In genomic region chr12:1630081-1630826, GRCh38 we compare ENCODE assay signal across 8 cellular contexts. TPM values are rescaled to one million over a fixed set of nuclear protein-coding genes. Genes with fewer than 3 reads are reported as not detected.
A peak's percentile ranks its signal among the peaks of the same experiment; 100 is the strongest.
DNase-seq lines count a peak whose midpoint lies in the region; ATAC-seq, FAIRE-seq and TF ChIP-seq lines count a peak whose summit lies in the region.

No MANE protein-coding gene starts in this region.

- CTCF ChIA-PET in A673 (lab: Charles Lee) = interaction anchor here (0.6 to 1.1 kb wide), 2 partner anchors 19 to 23 kb away, joined by 3 to 5 read pairs; no protein-coding TSS in a partner anchor
- CTCF ChIA-PET in HepG2 (lab: Yijun Ruan, JAX; ENCODE audit: low intra/inter-chr PET ratio, low total read pairs) = no interaction called here

- H3K27ac ChIP-seq in A673 (ENCODE audit: low read depth, low read length, poor library complexity, severe bottlenecking) (no peak overlapping the region), HepG2 (ENCODE audit: extremely low read length, insufficient read depth, low read length) (no peak overlapping the region)

- H3K4me1 ChIP-seq in A673 (ENCODE audit: insufficient read depth, low read length, poor library complexity, severe bottlenecking) = peaks cover 6% of the 10 kb centered on the region
- H3K4me1 ChIP-seq in HepG2 (ENCODE audit: insufficient read depth, low read length) = peaks cover 40% of the 10 kb centered on the region

- H3K27ac Mint-ChIP-seq in central memory CD8-positive, alpha-beta T cell (ENCODE audit: low read depth) = no peak overlapping the region

- H3K4me3 Mint-ChIP-seq in central memory CD8-positive, alpha-beta T cell = peak overlapping the region; percentile 63

- in situ Hi-C loops in HepG2 (cut with HindIII; ENCODE audit: extremely low pct_ligation_motif_present, low pct_unique_long_range_greater_than_20kb) = no loop called here

- no peak for TF ChIP-seq EP300 in HepG2 (IDR thresholded peaks at IDR 0.05; ENCODE audit: low read depth in 2 of 2, low read length in 2 of 2)
- no peak for TF ChIP-seq EP300 in HepG2 (CRISPR knock-in tag; IDR thresholded peaks at IDR 0.05; ENCODE audit: borderline replicate concordance)

- POLR2A ChIA-PET in A673 (lab: Charles Lee; ENCODE audit: low non-redundant PET) = interaction anchor here (0.8 kb wide), 1 partner anchor 10 kb away, joined by 3 read pairs; no protein-coding TSS in a partner anchor
- POLR2A ChIA-PET in HepG2 (lab: Yijun Ruan, JAX) = no interaction called here

- H3K36me3 ChIP-seq in A673 (ENCODE audit: insufficient read depth, low read length, poor library complexity, severe bottlenecking) = no peaks in the 10 kb centered on the region
- H3K36me3 ChIP-seq in HepG2 (replicated peaks in 1 of 2; ENCODE audit: control insufficient read depth in 1 of 2, insufficient read depth in 2 of 2, low read length in 2 of 2) = no peaks in the 10 kb centered on the region

- 66% methylated on average over 16 of the region's 60 CpGs for WGBS in HepG2 (ENCODE audit: low lambda C conversion rate)

- H2AFZ ChIP-seq in HepG2 (ENCODE audit: low read length) = no peak overlapping the region

- peak; percentile 50 for ATAC-seq in central memory CD8-positive, alpha-beta T cell (replicated peaks; ENCODE audit: extremely low read depth, poor library complexity, severe bottlenecking)
- ATAC-seq in HepG2 (peak; percentile 33), GM21447 (IDR thresholded peaks at IDR 0.05; ENCODE audit: unreplicated experiment) (no peak), GM18505 (IDR thresholded peaks at IDR 0.05; ENCODE audit: unreplicated experiment) (no peak)
- peak; percentile 28 for ATAC-seq in stimulated activated naive CD8-positive, alpha-beta T cell treated with anti-CD3 and anti-CD28 coated beads, Interleukin-15, Interleukin-2, amounts not matched to agents 100 U/mL and 50 U/mL, for 24 hours

- peaks cover 66% of the 10 kb centered on the region for H3K27me3 Mint-ChIP-seq in central memory CD8-positive, alpha-beta T cell

- intact Hi-C loops in A673 (cut with micrococcal nuclease; ENCODE audit: unreplicated experiment) (loop anchor here (5.0 kb wide), 2 partner anchors 162 to 312 kb away; no protein-coding TSS in a partner anchor), HepG2 (cut with micrococcal nuclease; ENCODE audit: unreplicated experiment) (no loop called here)

- TF ChIP-seq POLR2A in GM12891 (IDR thresholded peaks at IDR 0.05; ENCODE audit: low read depth, low read length) (no peak), HepG2 (IDR thresholded peaks at IDR 0.05; ENCODE audit: insufficient read depth in 1 of 2, low read depth in 2 of 2, low read length in 2 of 2) (no peak), GM18505 (IDR thresholded peaks at IDR 0.05; ENCODE audit: borderline replicate concordance, extremely low read depth, insufficient read depth, insufficient read length) (no peak)

- peak; percentile 21; the same call in 1 of the 2 replicates for TF ChIP-seq CTCF in A673 (conservative IDR thresholded peaks at IDR 0.05; ENCODE audit: low read depth, low read length)
- no peak for TF ChIP-seq CTCF in HepG2 (CRISPR knock-in tag; IDR thresholded peaks at IDR 0.05)

- H3K27me3 ChIP-seq in A673 (replicated peaks; ENCODE audit: insufficient read depth, low read depth, low read length, poor library complexity) (no peaks in the 10 kb centered on the region), HepG2 (ENCODE audit: control insufficient read depth in 1 of 2, insufficient read depth in 2 of 2, low read length in 2 of 2) (peaks cover 6 to 81% of the 10 kb centered on the region in 2 experiments; a peak in 4 of 5 replicates)

- DNase-seq in A673 (ENCODE audit: low spot score) = peak; percentile 45
- DNase-seq in GM12891 (ENCODE audit: insufficient read length, low spot score) = peak; percentile 46
- DNase-seq in RPMI7951 (ENCODE audit: low read depth) = peak; percentile 33
- no peak for DNase-seq in central memory CD8-positive, alpha-beta T cell (ENCODE audit: low spot score in 2 of 2)
- DNase-seq in HepG2 (ENCODE audit: low spot score) = no peak
- peak; percentile 32 for DNase-seq in stimulated activated naive CD8-positive, alpha-beta T cell treated with anti-CD3 and anti-CD28 coated beads, Interleukin-15, Interleukin-2, amounts not matched to agents 100 U/mL and 50 U/mL, for 24 hours

- H3K79me2 ChIP-seq in HepG2 (ENCODE audit: insufficient read depth, low read length) = no peaks in the 10 kb centered on the region

- H3K9me3 Mint-ChIP-seq in central memory CD8-positive, alpha-beta T cell = no peaks in the 10 kb centered on the region

- no peak overlapping the region for H3K9ac ChIP-seq in HepG2 (ENCODE audit: insufficient read depth, low read depth, low read length)

- H3K4me3 ChIP-seq in A673 (ENCODE audit: low read depth, low read length, poor library complexity, severe bottlenecking) = peak overlapping the region; percentile 56
- peak overlapping the region; percentile 28 to 62 (median 40); a peak in 4 of 6 replicates for H3K4me3 ChIP-seq in HepG2 (replicated peaks in 1 of 3; ENCODE audit: insufficient read depth in 1 of 3, low read depth in 2 of 3, low read length in 3 of 3)

- H4K20me1 ChIP-seq in HepG2 (ENCODE audit: insufficient read depth, low read length) = no peaks in the 10 kb centered on the region

- H3K4me1 Mint-ChIP-seq in central memory CD8-positive, alpha-beta T cell = peaks cover 12% of the 10 kb centered on the region

- BruUV-seq in A673 (replicated peaks; lab: Mats Ljungman, UMichigan) (no TSS peak), HepG2 (replicated peaks; lab: Mats Ljungman, UMichigan) (no TSS peak)

- TF ChIP-seq RAD21 in HepG2 (CRISPR knock-in tag; IDR thresholded peaks at IDR 0.05) = no peak

- peak; percentile 66 for FAIRE-seq in GM12891 (lab: Jason Lieb, UNC)
- FAIRE-seq in HepG2 (lab: Jason Lieb, UNC) = no peak

- peak overlapping the region; percentile 77 for H3K4me2 ChIP-seq in HepG2 (ENCODE audit: low read depth, low read length)

- H3K36me3 Mint-ChIP-seq in central memory CD8-positive, alpha-beta T cell (ENCODE audit: insufficient read depth) = no peaks in the 10 kb centered on the region

- H3K9me3 ChIP-seq in A673 (ENCODE audit: low read depth, low read length, poor library complexity, severe bottlenecking) (no peaks in the 10 kb centered on the region), HepG2 (ENCODE audit: low read length) (no peaks in the 10 kb centered on the region)

RNA-seq across cellular contexts. Expression of gene WNT5B, which starts 1.2 kb away (rescaled TPM):
- total RNA-seq in A673 (2021) = 0.34 and 0.59 TPM in 2 replicates
- 6.7 TPM for polyA plus RNA-seq in GM12891 (2012; ENCODE audit: low read depth, missing spikeins)
- total RNA-seq in RPMI7951 (2014; rRNA removed; shearing (Covaris generic)) = 42.9 and 57.9 TPM in 2 replicates
- total RNA-seq in HepG2 (2016; rRNA removed; fragmentation: Illumina TruSeq; extraction: Trizol) = 0.04 TPM in 1 of 2 replicates, not detected in the other
- not detected in 2 replicates for total RNA-seq in HepG2 (2016; cell fraction: cytosol; rRNA removed; fragmentation: Illumina TruSeq; extraction: Trizol; ENCODE audit: low read depth)
- total RNA-seq in HepG2 (2016; cell fraction: insoluble cytoplasmic fraction; rRNA removed; fragmentation: Illumina TruSeq; extraction: Trizol) = 0.06 TPM in 1 of 2 replicates, not detected in the other
- total RNA-seq in HepG2 (2016; cell fraction: membrane; rRNA removed; fragmentation: Illumina TruSeq; extraction: Trizol) = not detected in 2 replicates
- total RNA-seq in HepG2 (2016; cell fraction: nucleus; rRNA removed; fragmentation: Illumina TruSeq; extraction: Trizol) = not detected in 2 replicates
- polyA plus RNA-seq in HepG2 (2011; rRNA removed) = not detected in 2 replicates
- polyA plus RNA-seq in HepG2 (2011; cell fraction: cytosol; rRNA removed) = 0.04 TPM in 2 replicates
- polyA plus RNA-seq in HepG2 (2011; cell fraction: nucleus; rRNA removed) = not detected in 2 replicates
- polyA plus RNA-seq in HepG2 (2012) = not detected in 2 replicates
- not detected in 2 replicates for polyA plus RNA-seq in HepG2 (2016; cell fraction: cytosol; fragmentation: Illumina TruSeq; extraction: Trizol; ENCODE audit: low read depth)
- not detected in 2 replicates for polyA plus RNA-seq in HepG2 (2016; cell fraction: insoluble cytoplasmic fraction; fragmentation: Illumina TruSeq; extraction: Trizol; ENCODE audit: low read depth)
- not detected in 2 replicates for polyA plus RNA-seq in HepG2 (2016; cell fraction: membrane; fragmentation: Illumina TruSeq; extraction: Trizol; ENCODE audit: low read depth)
- not detected in 2 replicates for polyA plus RNA-seq in HepG2 (2016; cell fraction: nucleus; fragmentation: Illumina TruSeq; extraction: Trizol; ENCODE audit: insufficient read depth, low read depth)
- not detected in 2 replicates for polyA minus RNA-seq in HepG2 (2011; rRNA and poly(A)+ RNA removed; ENCODE audit: low replicate concordance)
- polyA minus RNA-seq in HepG2 (2011; cell fraction: cytosol; rRNA and poly(A)+ RNA removed) = not detected in 2 replicates
- polyA minus RNA-seq in HepG2 (2011; cell fraction: nucleus; rRNA and poly(A)+ RNA removed) = not detected in 2 replicates

RNA-seq across cellular contexts. Expression of gene FBXL14, which starts 35.9 kb away (rescaled TPM):
- total RNA-seq in A673 (2021) = 19.3 and 21.2 TPM in 2 replicates
- polyA plus RNA-seq in GM12891 (2012; ENCODE audit: low read depth, missing spikeins) = 5.0 TPM
- 4.0 and 5.6 TPM in 2 replicates for total RNA-seq in RPMI7951 (2014; rRNA removed; shearing (Covaris generic))
- 5.5 and 7.0 TPM in 2 replicates for total RNA-seq in HepG2 (2016; rRNA removed; fragmentation: Illumina TruSeq; extraction: Trizol)
- total RNA-seq in HepG2 (2016; cell fraction: cytosol; rRNA removed; fragmentation: Illumina TruSeq; extraction: Trizol; ENCODE audit: low read depth) = 1.6 TPM in 2 replicates
- 5.8 and 6.3 TPM in 2 replicates for total RNA-seq in HepG2 (2016; cell fraction: insoluble cytoplasmic fraction; rRNA removed; fragmentation: Illumina TruSeq; extraction: Trizol)
- 7.3 and 8.4 TPM in 2 replicates for total RNA-seq in HepG2 (2016; cell fraction: membrane; rRNA removed; fragmentation: Illumina TruSeq; extraction: Trizol)
- 3.5 and 4.2 TPM in 2 replicates for total RNA-seq in HepG2 (2016; cell fraction: nucleus; rRNA removed; fragmentation: Illumina TruSeq; extraction: Trizol)
- polyA plus RNA-seq in HepG2 (2011; rRNA removed) = 7.2 and 7.4 TPM in 2 replicates
- 5.7 and 11.0 TPM in 2 replicates for polyA plus RNA-seq in HepG2 (2011; cell fraction: cytosol; rRNA removed)
- 4.8 and 5.6 TPM in 2 replicates for polyA plus RNA-seq in HepG2 (2011; cell fraction: nucleus; rRNA removed)
- 1.5 and 3.4 TPM in 2 replicates for polyA plus RNA-seq in HepG2 (2012)
- 1.3 and 1.5 TPM in 2 replicates for polyA plus RNA-seq in HepG2 (2016; cell fraction: cytosol; fragmentation: Illumina TruSeq; extraction: Trizol; ENCODE audit: low read depth)
- 4.3 and 4.9 TPM in 2 replicates for polyA plus RNA-seq in HepG2 (2016; cell fraction: insoluble cytoplasmic fraction; fragmentation: Illumina TruSeq; extraction: Trizol; ENCODE audit: low read depth)
- polyA plus RNA-seq in HepG2 (2016; cell fraction: membrane; fragmentation: Illumina TruSeq; extraction: Trizol; ENCODE audit: low read depth) = 3.9 and 4.6 TPM in 2 replicates
- 2.8 and 3.0 TPM in 2 replicates for polyA plus RNA-seq in HepG2 (2016; cell fraction: nucleus; fragmentation: Illumina TruSeq; extraction: Trizol; ENCODE audit: insufficient read depth, low read depth)
- 24.9 and 37.9 TPM in 2 replicates for polyA minus RNA-seq in HepG2 (2011; rRNA and poly(A)+ RNA removed; ENCODE audit: low replicate concordance)
- polyA minus RNA-seq in HepG2 (2011; cell fraction: cytosol; rRNA and poly(A)+ RNA removed) = 5.9 and 9.1 TPM in 2 replicates
- polyA minus RNA-seq in HepG2 (2011; cell fraction: nucleus; rRNA and poly(A)+ RNA removed) = 3.3 and 4.5 TPM in 2 replicates

Comparison
In these comparisons a context has a peak if more than half of its experiments do, and no peak if none do; other contexts are left out.
1. DNase-seq: peak in A673 (single experiment), GM12891 (single experiment), RPMI7951 (single experiment) and stimulated activated naive CD8-positive, alpha-beta T cell treated with anti-CD3 and anti-CD28 coated beads, Interleukin-15, Interleukin-2, amounts not matched to agents 100 U/mL and 50 U/mL, for 24 hours (single experiment); none in central memory CD8-positive, alpha-beta T cell (0 of 2) and HepG2 (single experiment).
2. ATAC-seq: peak in central memory CD8-positive, alpha-beta T cell (single experiment), HepG2 (single experiment) and stimulated activated naive CD8-positive, alpha-beta T cell treated with anti-CD3 and anti-CD28 coated beads, Interleukin-15, Interleukin-2, amounts not matched to agents 100 U/mL and 50 U/mL, for 24 hours (single experiment); none in GM21447 (single experiment) and GM18505 (single experiment).
3. RNA of gene WNT5B, which starts 1.2 kb away (total RNA-seq): 42.9 to 57.9 TPM in RPMI7951; 0.34 to 0.59 TPM in A673 and 0.04 to 0.06 TPM in HepG2; every median in the first group is over 10 times any median in the second.